8 cellular contexts compared by ENCODE assay signal in genomic region chr1:198156745-198157240, GRCh38. TPM values are rescaled to one million over a fixed set of nuclear protein-coding genes. Genes with fewer than 3 reads are reported as not detected.
DNase-seq lines count a peak whose midpoint lies in the region; ATAC-seq, FAIRE-seq and TF ChIP-seq lines count a peak whose summit lies in the region.

TSS of gene NEK7 (plus strand) at chr1:198156998. CDS start at chr1:198232581, 75,583 bp downstream.

- peaks cover under 1% of the 10 kb centered on the region; the same call in 1 of the 2 replicates for H4K20me1 ChIP-seq in K562 (replicated peaks; ENCODE audit: control insufficient read depth, insufficient read depth, low read length)

- H3K27ac ChIP-seq in K562 (ENCODE audit: extremely low read depth, low read depth, low read length): peak within 1 kb of the TSS; percentile 85

- peak in 1 of 2 experiments; percentile 22; a peak in 2 of 4 replicates for TF ChIP-seq RAD21 in K562 (CRISPR knock-in tag; conservative IDR thresholded peaks at IDR 0.05 in 1 of 2, IDR thresholded peaks at IDR 0.05 in 1 of 2)

- H3K27me3 ChIP-seq in K562 (ENCODE audit: control insufficient read depth in 2 of 2, insufficient read depth in 2 of 2, low read length in 2 of 2): no peaks in the 10 kb centered on the region

- POLR2A ChIA-PET in K562 (lab: Yijun Ruan, JAX): interaction anchor here (1.0 to 1.6 kb wide), 4 partner anchors 10 to 27 kb away, joined by 3 to 5 read pairs (median 3); no protein-coding TSS in a partner anchor

- WGBS in K562 (ENCODE audit: insufficient coverage, low coverage, missing lambda C conversion rate): under 1% methylated on average over 61 of the region's 63 CpGs

- ATAC-seq in HG02970 (IDR thresholded peaks at IDR 0.05; ENCODE audit: low FRiP score, unreplicated experiment): peak; percentile 47
- ATAC-seq in K562: peak; percentile 81

- H3K36me3 ChIP-seq in K562 (ENCODE audit: control insufficient read depth, insufficient read depth, low read length): no peaks in the 10 kb centered on the region

- TF ChIP-seq EP300 in K562 (IDR thresholded peaks at IDR 0.05; ENCODE audit: low read length): no peak

- peak within 1 kb of the TSS; percentile 79 to 94 for H3K9ac ChIP-seq in K562 (ENCODE audit: insufficient read depth in 1 of 2, low read depth in 2 of 2, low read length in 2 of 2)

- in situ Hi-C loops in K562 (cut with MboI): no loop called here

- H3K9me1 ChIP-seq in K562 (ENCODE audit: control insufficient read depth, insufficient read depth, low read length): no peaks in the 10 kb centered on the region

- H2AFZ ChIP-seq in K562 (ENCODE audit: low read depth, low read length): peak within 1 kb of the TSS; percentile 96

- peaks cover 49% of the 10 kb centered on the region for H3K79me2 ChIP-seq in K562 (ENCODE audit: control insufficient read depth, insufficient read depth, low read length)

- peak within 1 kb of the TSS; percentile 96 for H3K4me2 ChIP-seq in K562 (ENCODE audit: insufficient read depth, low read length)

- FAIRE-seq in K562 (lab: Jason Lieb, UNC): peak; percentile 46

- TF ChIP-seq CTCF in K562 (IDR thresholded peaks at IDR 0.05 in 2 of 3, conservative IDR thresholded peaks at IDR 0.05 in 1 of 3; ENCODE audit: insufficient read depth in 2 of 3, low read depth in 1 of 3, low read length in 3 of 3): peak in 1 of 3 experiments; percentile 5; a peak in 2 of 6 replicates

- intact Hi-C loops in K562 (cut with micrococcal nuclease): loop anchor here (1.0 to 5.0 kb wide), 5 partner anchors 68 to 311 kb away; no protein-coding TSS in a partner anchor

- no peaks in the 10 kb centered on the region for H3K9me3 ChIP-seq in K562 (replicated peaks; ENCODE audit: control insufficient read depth, insufficient read depth, low read depth, low read length)

- CTCF ChIA-PET in K562 (lab: Yijun Ruan, JAX; ENCODE audit: low intra/inter-chr PET ratio): interaction anchor here (0.7 kb wide), 1 partner anchor 67 kb away, joined by 3 read pairs; no protein-coding TSS in a partner anchor

- peak within 1 kb of the TSS; percentile 82 for H3K4me3 ChIP-seq in K562

- TF ChIP-seq POLR2A in K562 (conservative IDR thresholded peaks at IDR 0.05): peak; percentile 75

- BruUV-seq in K562 (replicated peaks; lab: Mats Ljungman, UMichigan): no TSS peak

- DNase-seq in NK-92 treated with Interleukin-12 subunit alpha and Interleukin-12 subunit beta, amount 100 ng/mL, for 24 hours (lab: John Stamatoyannopoulos, UW): peak; percentile 66
- DNase-seq in NK-92 (lab: John Stamatoyannopoulos, UW; ENCODE audit: unreplicated experiment) (no peak), NCI-H2029 (lab: John Stamatoyannopoulos, UW) (peak; percentile 70), T-helper 22 cell (ENCODE audit: low read depth) (peak; percentile 43), K562 (ENCODE audit: extremely low read depth in 1 of 4, low spot score in 3 of 4) (peak; percentile 89 to 95 (median 91)), hypothalamus (lab: John Stamatoyannopoulos, UW) (peak in 49 of 51 donors; percentile 30 to 85 (median 70)), retina (peak; percentile 91)

- peaks cover 7 to 9% of the 10 kb centered on the region in 2 experiments; a peak in 3 of 5 replicates for H3K4me1 ChIP-seq in K562 (replicated peaks in 1 of 2; ENCODE audit: control insufficient read depth in 2 of 2, insufficient read depth in 2 of 2, low read length in 2 of 2)

TF ChIP-seq in K562, 482 proteins besides CTCF, POLR2A, EP300 and RAD21 (continues in another document):
- TF ChIP-seq ZNF766 (CRISPR knock-in tag; conservative IDR thresholded peaks at IDR 0.05) (no peak), NFE2 (IDR thresholded peaks at IDR 0.05; ENCODE audit: low read depth) (no peak), CREB3 (tag; conservative IDR thresholded peaks at IDR 0.05; ENCODE audit: low read depth) (no peak), HSF4 (CRISPR knock-in tag; IDR thresholded peaks at IDR 0.05; ENCODE audit: borderline replicate concordance) (no peak), MITF (IDR thresholded peaks at IDR 0.05) (peak; percentile 56; the same call in 1 of the 2 replicates), NONO (IDR thresholded peaks at IDR 0.05; ENCODE audit: low read depth in 2 of 2, low read length in 1 of 2) (peak; percentile 91 to 92), CUX1 (CRISPR knock-in tag; IDR thresholded peaks at IDR 0.05) (no peak), CCNT2 (IDR thresholded peaks at IDR 0.05; ENCODE audit: borderline replicate concordance, extremely low read depth, insufficient read length, low read depth, low read length) (peak; percentile 95)

RNA-seq across cellular contexts. Expression of gene NEK7, which starts in this region (rescaled TPM):
- 10.7 and 36.6 TPM in 2 replicates for total RNA-seq in K562 (2011; cell fraction: chromatin; rRNA removed; ENCODE audit: low replicate concordance)
- 5.7 and 6.2 TPM in 2 replicates for total RNA-seq in K562 (2011; cell fraction: nucleolus; rRNA removed)
- total RNA-seq in K562 (2011; cell fraction: nucleoplasm; rRNA removed): 10.0 and 16.6 TPM in 2 replicates
- total RNA-seq in K562 (2014; rRNA removed): 25.5 and 30.9 TPM in 2 replicates
- total RNA-seq in K562 (2014; rRNA removed; fragmentation: Illumina TruSeq; extraction: Trizol): 33.5 and 36.4 TPM in 2 replicates
- 23.7 and 27.7 TPM in 2 replicates for total RNA-seq in K562 (2015; rRNA removed; fragmentation: Illumina TruSeq; extraction: Trizol)
- 30.3 and 33.2 TPM in 2 replicates for total RNA-seq in K562 (2021)
- polyA plus RNA-seq in K562 (2011; rRNA removed): 37.1 and 37.3 TPM in 2 replicates
- 9.9 and 20.0 TPM in 2 replicates for polyA plus RNA-seq in K562 (2011; cell fraction: cytosol; rRNA removed)
- 20.6 and 37.5 TPM in 2 replicates for polyA plus RNA-seq in K562 (2011; cell fraction: nucleus; rRNA removed)
- 16.0 and 19.7 TPM in 2 replicates for polyA plus RNA-seq in K562 (2012)
- polyA plus RNA-seq in K562 (2014; fragmentation: Illumina TruSeq; extraction: Trizol): 22.0 and 23.5 TPM in 2 replicates
- polyA plus RNA-seq in K562 (2014; fragmentation: Nextera tagmentation; extraction: Ambion mirVana): 1 to 10 TPM; 8.5 to 10.0 TPM
- 16.0 and 20.4 TPM in 2 replicates for polyA plus RNA-seq in K562 (2014; rRNA removed)
- polyA minus RNA-seq in K562 (2011; rRNA and poly(A)+ RNA removed): 64.1 and 75.5 TPM in 2 replicates
- polyA minus RNA-seq in K562 (2011; cell fraction: cytosol; rRNA and poly(A)+ RNA removed): 21.6 and 23.2 TPM in 2 replicates
- 21.5 and 38.9 TPM in 2 replicates for polyA minus RNA-seq in K562 (2011; cell fraction: nucleus; rRNA and poly(A)+ RNA removed)
